In the genomic region with DNA sequence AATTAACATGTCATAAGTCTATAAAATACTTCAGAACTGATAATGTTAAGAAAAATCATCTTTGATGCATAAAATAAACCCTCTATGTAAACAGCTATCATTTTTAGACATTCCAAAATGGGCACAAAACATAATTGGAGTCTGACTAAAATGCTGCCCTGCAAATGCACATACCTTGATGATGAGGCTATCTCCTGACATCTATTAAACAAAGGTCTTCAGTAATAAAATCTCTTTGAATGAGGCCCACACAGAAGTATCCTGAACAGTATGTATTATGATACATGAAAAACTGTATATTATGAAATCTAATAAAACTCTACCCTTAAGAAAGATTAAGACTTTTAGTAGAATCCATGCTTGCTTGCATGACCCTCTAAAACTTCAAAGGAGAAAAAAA, we compare ENCODE assay signal across 1 cellular context.
TF ChIP-seq lines count a peak whose summit lies in the region.

No MANE protein-coding gene starts in this region.

TF ChIP-seq in IMR-90, 13 proteins besides CTCF, POLR2A, EP300 and RAD21:
- TF ChIP-seq MXI1 (IDR thresholded peaks at IDR 0.05; ENCODE audit: borderline replicate concordance, low read depth, low read length) (no peak), FOS (IDR thresholded peaks at IDR 0.05; ENCODE audit: low read depth, low read length) (no peak), RFX5 (IDR thresholded peaks at IDR 0.05; ENCODE audit: low read depth, low read length) (no peak), NFE2L2 (IDR thresholded peaks at IDR 0.05; ENCODE audit: low read depth, low read length) (no peak), SMC3 (IDR thresholded peaks at IDR 0.05; ENCODE audit: low read depth, low read length) (no peak), RCOR1 (IDR thresholded peaks at IDR 0.05; ENCODE audit: insufficient replicate concordance, low read length) (no peak), BHLHE40 (IDR thresholded peaks at IDR 0.05; ENCODE audit: low read depth, low read length) (no peak), CEBPB (IDR thresholded peaks at IDR 0.05; ENCODE audit: low read depth, low read length) (no peak), MAFK (IDR thresholded peaks at IDR 0.05; ENCODE audit: low read depth, low read length) (no peak), CHD1 (IDR thresholded peaks at IDR 0.05; ENCODE audit: low read depth, low read length) (no peak), MAZ (IDR thresholded peaks at IDR 0.05; ENCODE audit: borderline replicate concordance, low read depth, low read length) (no peak)
- TF ChIP-seq, protein P1, sequence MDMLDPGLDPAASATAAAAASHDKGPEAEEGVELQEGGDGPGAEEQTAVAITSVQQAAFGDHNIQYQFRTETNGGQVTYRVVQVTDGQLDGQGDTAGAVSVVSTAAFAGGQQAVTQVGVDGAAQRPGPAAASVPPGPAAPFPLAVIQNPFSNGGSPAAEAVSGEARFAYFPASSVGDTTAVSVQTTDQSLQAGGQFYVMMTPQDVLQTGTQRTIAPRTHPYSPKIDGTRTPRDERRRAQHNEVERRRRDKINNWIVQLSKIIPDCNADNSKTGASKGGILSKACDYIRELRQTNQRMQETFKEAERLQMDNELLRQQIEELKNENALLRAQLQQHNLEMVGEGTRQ (IDR thresholded peaks at IDR 0.05; ENCODE audit: low read depth, low read length): no peak
- TF ChIP-seq, protein P2, sequence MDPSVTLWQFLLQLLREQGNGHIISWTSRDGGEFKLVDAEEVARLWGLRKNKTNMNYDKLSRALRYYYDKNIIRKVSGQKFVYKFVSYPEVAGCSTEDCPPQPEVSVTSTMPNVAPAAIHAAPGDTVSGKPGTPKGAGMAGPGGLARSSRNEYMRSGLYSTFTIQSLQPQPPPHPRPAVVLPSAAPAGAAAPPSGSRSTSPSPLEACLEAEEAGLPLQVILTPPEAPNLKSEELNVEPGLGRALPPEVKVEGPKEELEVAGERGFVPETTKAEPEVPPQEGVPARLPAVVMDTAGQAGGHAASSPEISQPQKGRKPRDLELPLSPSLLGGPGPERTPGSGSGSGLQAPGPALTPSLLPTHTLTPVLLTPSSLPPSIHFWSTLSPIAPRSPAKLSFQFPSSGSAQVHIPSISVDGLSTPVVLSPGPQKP (IDR thresholded peaks at IDR 0.05; ENCODE audit: borderline replicate concordance, low read depth, low read length): no peak
